Comparison of ENCODE assay signal across 22 cellular contexts in the genomic region with DNA sequence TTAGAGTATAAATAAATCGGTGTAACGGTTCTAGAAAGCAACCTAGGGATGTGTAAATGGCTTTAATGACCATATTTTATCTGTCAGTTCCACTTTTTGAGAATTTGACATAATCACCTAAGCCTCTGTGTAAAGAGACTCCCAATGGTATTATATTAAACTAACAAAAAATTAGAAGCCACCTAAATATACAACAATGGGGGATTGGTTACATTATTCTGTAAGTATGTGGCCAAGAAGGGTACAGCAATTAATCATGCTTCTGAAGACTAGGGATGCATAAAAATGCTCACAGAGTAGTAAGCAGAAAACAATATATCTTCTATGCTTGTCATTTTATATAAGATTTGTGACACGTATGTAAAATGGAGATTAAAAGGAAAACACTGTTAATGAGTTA.
"Had no signal": no experiment of that assay in that cellular context is flagged by ENCODE, and none has a peak within 500 bp of the region (broad histone marks: within the 10 kb centered on the region; RNA-seq: fewer than 3 reads in every experiment).

No MANE protein-coding gene starts in this region.

- H3K27me3 ChIP-seq: brain microvascular endothelial cell, cardiac muscle cell, MG63 had no signal

- DNase-seq: activated CD4-positive, CD25-positive, alpha-beta regulatory T cell; activated CD8-positive, alpha-beta memory T cell treated with anti-CD3 and anti-CD28 coated beads, Interleukin-2, amount 50 U/mL, for 4 hours; activated CD8-positive, alpha-beta T cell treated with anti-CD3 and anti-CD28 coated beads for 36 hours; activated effector memory CD4-positive, alpha-beta T cell treated with Interleukin-2 at 50 U/mL for 16 hours; activated naive CD4-positive, alpha-beta T cell treated with Interleukin-2 at 50 U/mL for 16 hours; MG63; MV-4-11; NCI-H1092 treated with DMSO at 0.1 percent for 48 hours; NCI-H1436; NCI-H1694 treated with DMSO at 0.1 percent for 48 hours; NCI-H2081; NCI-H510A treated with DMSO at 0.1 percent for 48 hours; NK-92 treated with Interleukin-12 subunit alpha and Interleukin-12 subunit beta, amount 100 ng/mL, for 24 hours; T-cell; T-helper 2 cell; T1000 had no signal

- H3K9me3 ChIP-seq: MG63 had no signal

- H3K27me3 Mint-ChIP-seq: activated CD8-positive, alpha-beta T cell treated with anti-CD3 and anti-CD28 coated beads for 36 hours; T-cell had no signal

- H3K4me3 Mint-ChIP-seq: activated CD8-positive, alpha-beta T cell treated with anti-CD3 and anti-CD28 coated beads for 36 hours; activated T-helper 1 cell treated with anti-CD3 and anti-CD28 coated beads, Interleukin-12 subunit alpha, Interleukin-12 subunit beta, Interleukin-2, Interleukin-4 antibody, amounts not matched to agents 30 ng/mL and 10 ng/mL and 1 ng/mL, durations not matched to agents 14 hours and 24 hours and 36 hours; T-cell had no signal

- H3K27ac Mint-ChIP-seq: activated CD8-positive, alpha-beta T cell treated with anti-CD3 and anti-CD28 coated beads for 36 hours; T-cell had no signal

- H3K9me3 Mint-ChIP-seq: activated CD8-positive, alpha-beta T cell treated with anti-CD3 and anti-CD28 coated beads for 36 hours; activated naive CD4-positive, alpha-beta T cell treated with anti-CD3 and anti-CD28 coated beads, Interleukin-2, amount 50 U/mL, for 72 hours; activated T-helper 1 cell treated with anti-CD3 and anti-CD28 coated beads, Interleukin-12 subunit alpha, Interleukin-12 subunit beta, Interleukin-2, Interleukin-4 antibody, amounts not matched to agents 30 ng/mL and 10 ng/mL and 1 ng/mL, durations not matched to agents 14 hours and 24 hours and 36 hours; T-cell had no signal

- H3K27ac ChIP-seq: brain microvascular endothelial cell, cardiac muscle cell, SK-N-MC had no signal

- H3K4me3 ChIP-seq: cardiac muscle cell, MG63, SK-N-MC had no signal

- ATAC-seq: activated CD8-positive, alpha-beta T cell treated with anti-CD3 and anti-CD28 coated beads for 36 hours; activated naive CD4-positive, alpha-beta T cell treated with anti-CD3 and anti-CD28 coated beads, Interleukin-2, amount 50 U/mL, for 72 hours; Right ventricle myocardium inferior; T-cell had no signal
